ENCODE assay signal across 19 cellular contexts in genomic region chr12:66361703-66362102, GRCh38.
"Had no signal": no experiment of that assay in that cellular context is flagged by ENCODE, and none has a peak within 500 bp of the region (broad histone marks: within the 10 kb centered on the region; RNA-seq: fewer than 3 reads in every experiment).

No MANE protein-coding gene starts in this region.

- H3K27ac Mint-ChIP-seq: naive thymus-derived CD8-positive, alpha-beta T cell; stimulated activated memory B cell treated with anti-CD40 and anti-IgM and Interleukin-4, amounts not matched to agents 10 μg/mL and 1 μg/mL and 100 μg/mL, for 72 hours; stimulated activated naive CD8-positive, alpha-beta T cell treated with anti-CD3 and anti-CD28 coated beads, Interleukin-15, Interleukin-2, amounts not matched to agents 100 ng/mL and 50 ng/mL, for 24 hours had no signal

- H3K4me3 ChIP-seq: heart right ventricle, mucosa of descending colon, spleen, tibial artery, upper lobe of left lung, uterus had no signal

- H3K27ac ChIP-seq: foreskin keratinocyte, heart right ventricle, spleen, tibial artery, upper lobe of left lung, uterus had no signal

- H3K36me3 ChIP-seq: heart right ventricle, tibial artery, upper lobe of left lung, uterus had no signal

- H3K9me3 Mint-ChIP-seq: naive thymus-derived CD8-positive, alpha-beta T cell; stimulated activated memory B cell treated with anti-CD40 and anti-IgM and Interleukin-4, amounts not matched to agents 10 μg/mL and 1 μg/mL and 100 μg/mL, for 72 hours; stimulated activated naive CD8-positive, alpha-beta T cell treated with anti-CD3 and anti-CD28 coated beads, Interleukin-15, Interleukin-2, amounts not matched to agents 100 ng/mL and 50 ng/mL, for 24 hours had no signal

- H3K27me3 Mint-ChIP-seq: naive thymus-derived CD8-positive, alpha-beta T cell; stimulated activated memory B cell treated with anti-CD40 and anti-IgM and Interleukin-4, amounts not matched to agents 10 μg/mL and 1 μg/mL and 100 μg/mL, for 72 hours; stimulated activated naive CD8-positive, alpha-beta T cell treated with anti-CD3 and anti-CD28 coated beads, Interleukin-15, Interleukin-2, amounts not matched to agents 100 ng/mL and 50 ng/mL, for 24 hours had no signal

- DNase-seq: effector memory CD4-positive, alpha-beta T cell; erythroblast; heart right ventricle; hypothalamus; kidney glomerular epithelial cell; mucosa of descending colon; naive thymus-derived CD8-positive, alpha-beta T cell; posterior cingulate gyrus; spleen; stimulated activated CD4-positive, alpha-beta T cell treated with anti-CD3 and anti-CD28 coated beads, Interleukin-15, amount 100 ng/mL, for 24 hours; stimulated activated CD4-positive, alpha-beta T cell treated with anti-CD3 and anti-CD28 coated beads, Interleukin-1b, Interleukin-23, amount 100 ng/mL, for 48 hours; stimulated activated CD4-positive, alpha-beta T cell treated with anti-CD3 and anti-CD28 coated beads, Interleukin-4, amount 100 ng/mL, for 24 hours; tibial artery; uterus had no signal

- H3K4me1 Mint-ChIP-seq: stimulated activated memory B cell treated with anti-CD40 and anti-IgM and Interleukin-4, amounts not matched to agents 10 μg/mL and 1 μg/mL and 100 μg/mL, for 72 hours had no signal

- ATAC-seq: foreskin keratinocyte; heart right ventricle; mucosa of descending colon; naive thymus-derived CD8-positive, alpha-beta T cell; sciatic nerve; stimulated activated memory B cell treated with anti-CD40 and anti-IgM and Interleukin-4, amounts not matched to agents 10 μg/mL and 1 μg/mL and 100 μg/mL, for 72 hours had no signal

- H3K4me3 Mint-ChIP-seq: stimulated activated memory B cell treated with anti-CD40 and anti-IgM and Interleukin-4, amounts not matched to agents 10 μg/mL and 1 μg/mL and 100 μg/mL, for 72 hours; stimulated activated naive CD8-positive, alpha-beta T cell treated with anti-CD3 and anti-CD28 coated beads, Interleukin-15, Interleukin-2, amounts not matched to agents 100 ng/mL and 50 ng/mL, for 24 hours had no signal

- H3K9me3 ChIP-seq: heart right ventricle, mucosa of descending colon, spleen, tibial artery, upper lobe of left lung, uterus had no signal

- H3K4me1 ChIP-seq: foreskin keratinocyte, heart right ventricle, tibial artery, upper lobe of left lung, uterus had no signal

- H3K36me3 Mint-ChIP-seq: stimulated activated memory B cell treated with anti-CD40 and anti-IgM and Interleukin-4, amounts not matched to agents 10 μg/mL and 1 μg/mL and 100 μg/mL, for 72 hours had no signal

- H3K27me3 ChIP-seq: foreskin keratinocyte, heart right ventricle, spleen, tibial artery, upper lobe of left lung, uterus had no signal
